8 cellular contexts compared by ENCODE assay signal in the genomic region with DNA sequence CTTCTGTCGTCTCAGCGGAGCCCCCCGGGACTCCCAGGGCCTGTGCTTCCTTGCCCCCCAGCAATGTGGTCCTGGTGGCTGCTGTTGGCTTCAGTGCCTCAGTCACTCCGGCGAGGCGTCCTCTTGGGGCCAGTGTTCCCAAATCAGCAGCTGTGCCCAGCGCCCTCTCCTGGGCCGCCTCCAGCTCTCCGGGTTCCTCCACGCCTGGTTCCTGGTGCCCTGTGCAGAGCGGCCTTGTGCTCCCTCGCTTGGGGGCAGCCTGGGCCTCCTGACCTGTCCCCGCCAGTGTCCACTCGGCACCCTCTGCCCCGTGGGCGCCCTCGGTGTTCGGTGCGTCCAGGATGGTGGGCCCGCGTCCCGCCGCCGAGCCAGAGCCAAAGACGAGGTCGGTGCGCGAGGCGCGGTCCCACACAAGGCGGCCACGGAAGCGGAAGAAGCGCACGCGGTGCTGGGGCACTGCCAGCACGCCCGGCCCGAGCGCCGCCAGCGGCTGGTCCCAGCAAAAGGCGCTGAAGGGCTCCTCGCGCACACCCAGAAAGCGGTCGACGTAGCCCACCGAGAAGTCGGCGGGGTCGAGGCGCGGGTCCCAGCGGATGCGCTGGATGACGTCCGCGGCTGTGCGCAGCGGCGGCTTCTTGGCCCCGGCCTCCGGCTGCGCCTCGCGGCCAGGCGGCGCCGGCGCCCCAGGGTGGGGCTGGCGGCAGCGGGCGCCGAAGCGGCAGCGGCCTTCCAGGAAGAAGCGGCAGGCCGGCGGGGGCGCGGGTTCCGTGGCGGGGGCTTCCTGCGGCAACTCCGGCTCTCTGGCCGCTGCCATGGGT. TPM values are rescaled to one million over a fixed set of nuclear protein-coding genes. Genes with fewer than 3 reads are reported as not detected.
DNase-seq lines count a peak whose midpoint lies in the region; FAIRE-seq and TF ChIP-seq lines count a peak whose summit lies in the region.

No MANE protein-coding gene starts in this region.

- peak overlapping the region; percentile 88 for H3K4me3 ChIP-seq in GM12865 (ENCODE audit: low read depth, low read length)
- peak overlapping the region; percentile 70 to 80 for H3K4me3 ChIP-seq in mesenchymal stem cell (ENCODE audit: insufficient read depth in 1 of 2, low read depth in 1 of 2, low read length in 2 of 2)

- H4K91ac ChIP-seq in mesenchymal stem cell (ENCODE audit: low read length): peak overlapping the region; percentile 100

- peak overlapping the region; percentile 71 for H3K4me3 Mint-ChIP-seq in HFFc6
- H3K4me3 Mint-ChIP-seq in activated CD4-positive, alpha-beta memory T cell treated with anti-CD3 and anti-CD28 coated beads for 36 hours: peak overlapping the region; percentile 72

- peak overlapping the region; percentile 93 for H2BK15ac ChIP-seq in mesenchymal stem cell (ENCODE audit: low read depth, poor library complexity, severe bottlenecking)

- peak overlapping the region; percentile 87 for H3K9ac ChIP-seq in mesenchymal stem cell (ENCODE audit: low read length)

- H2AK5ac ChIP-seq in mesenchymal stem cell (ENCODE audit: low read length, severe bottlenecking): peak overlapping the region; percentile 74

- peak overlapping the region; percentile 69 for H3K4me2 ChIP-seq in mesenchymal stem cell (ENCODE audit: low read length, poor library complexity, severe bottlenecking)

- intact Hi-C loops in activated CD4-positive, alpha-beta memory T cell treated with anti-CD3 and anti-CD28 coated beads for 36 hours (cut with micrococcal nuclease): loop anchor here (1.0 to 5.0 kb wide), 2 partner anchors 14 to 256 kb away; a partner anchor contains a TSS

- peak overlapping the region; percentile 8 to 100 for H3K14ac ChIP-seq in mesenchymal stem cell (ENCODE audit: low read length in 2 of 2)

- H3K27ac ChIP-seq in mesenchymal stem cell (ENCODE audit: low read length, poor library complexity, severe bottlenecking): peak overlapping the region; percentile 54

- peak overlapping the region; percentile 46 for H2AFZ ChIP-seq in mesenchymal stem cell (ENCODE audit: low read depth, low read length)

- H2BK12ac ChIP-seq in mesenchymal stem cell (ENCODE audit: low read length in 2 of 2): peak overlapping the region; percentile 72 to 79

- H4K8ac ChIP-seq in mesenchymal stem cell (ENCODE audit: low read length): peak overlapping the region; percentile 98

- peaks cover 29% of the 10 kb centered on the region for H3K27me3 Mint-ChIP-seq in HFFc6 (ENCODE audit: insufficient read depth)
- H3K27me3 Mint-ChIP-seq in activated CD4-positive, alpha-beta memory T cell treated with anti-CD3 and anti-CD28 coated beads for 36 hours: no peaks in the 10 kb centered on the region

- peak overlapping the region in 1 of 2 experiments; percentile 100 for H3K23ac ChIP-seq in mesenchymal stem cell (ENCODE audit: low read length in 2 of 2)

- H3K36me3 Mint-ChIP-seq in HFFc6 (ENCODE audit: low read depth): peaks cover 33% of the 10 kb centered on the region
- H3K36me3 Mint-ChIP-seq in activated CD4-positive, alpha-beta memory T cell treated with anti-CD3 and anti-CD28 coated beads for 36 hours: peaks cover 24% of the 10 kb centered on the region

- no peaks in the 10 kb centered on the region for H3K27me3 ChIP-seq in mesenchymal stem cell (ENCODE audit: control insufficient read depth in 1 of 2, insufficient read depth in 1 of 2, low read length in 2 of 2)

- peaks cover 9% of the 10 kb centered on the region for H3K9me3 Mint-ChIP-seq in HFFc6
- no peaks in the 10 kb centered on the region for H3K9me3 Mint-ChIP-seq in activated CD4-positive, alpha-beta memory T cell treated with anti-CD3 and anti-CD28 coated beads for 36 hours

- peak overlapping the region; percentile 71 for H2BK5ac ChIP-seq in mesenchymal stem cell (ENCODE audit: low read depth, low read length, poor library complexity, severe bottlenecking)

- peaks cover 43 to 57% of the 10 kb centered on the region in 2 experiments for H3K36me3 ChIP-seq in mesenchymal stem cell (ENCODE audit: control insufficient read depth in 1 of 2, insufficient read depth in 2 of 2, low read depth in 1 of 2, low read length in 2 of 2)

- H3K18ac ChIP-seq in mesenchymal stem cell (ENCODE audit: low read depth in 1 of 2, low read length in 2 of 2): peak overlapping the region; percentile 99 to 100

- H3K27ac Mint-ChIP-seq in HFFc6: peak overlapping the region; percentile 96
- peak overlapping the region; percentile 92 for H3K27ac Mint-ChIP-seq in activated CD4-positive, alpha-beta memory T cell treated with anti-CD3 and anti-CD28 coated beads for 36 hours

- CTCF ChIA-PET in activated CD4-positive, alpha-beta memory T cell treated with anti-CD3 and anti-CD28 coated beads for 36 hours (lab: Charles Lee): interaction anchor here (2.6 kb wide), 1 partner anchor 12 kb away, joined by 9 read pairs; no protein-coding TSS in a partner anchor

- H3K4me1 ChIP-seq in mesenchymal stem cell (ENCODE audit: control insufficient read depth, insufficient read depth, low read depth, low read length): peaks cover 53% of the 10 kb centered on the region

- no peaks in the 10 kb centered on the region for H3K9me3 ChIP-seq in mesenchymal stem cell (ENCODE audit: control insufficient read depth, low read length)

- TF ChIP-seq POLR2A in H54 (IDR thresholded peaks at IDR 0.05; ENCODE audit: low read depth, low read length): no peak

- DNase-seq in GM12865 (ENCODE audit: low read depth) (peak; percentile 82), HFFc6 (peak; percentile 25), NCI-H2171 (lab: John Stamatoyannopoulos, UW) (peak; percentile 35), mesenchymal stem cell (peak; percentile 74), H54 (ENCODE audit: insufficient read length, low spot score) (no peak)
- DNase-seq in activated CD4-positive, alpha-beta memory T cell treated with anti-CD3 and anti-CD28 coated beads for 36 hours: peak; percentile 76
- DNase-seq in effector CD8-positive, alpha-beta T cell (lab: John Stamatoyannopoulos, UW): peak; percentile 37
- peak; percentile 35 to 47 for DNase-seq in stimulated activated CD8-positive, alpha-beta memory T cell treated with anti-CD3 and anti-CD28 coated beads, Interleukin-2, amount 100 ng/mL, for 1 hour (ENCODE audit: low read depth in 2 of 2)

- no peak for FAIRE-seq in H54 (lab: Jason Lieb, UNC)

- TF ChIP-seq CTCF in GM12865 (IDR thresholded peaks at IDR 0.05; ENCODE audit: insufficient read depth, low read depth, low read length, missing control alignments) (peak; percentile 14), HFFc6 (IDR thresholded peaks at IDR 0.05) (peak; percentile 64)

- peaks cover 7% of the 10 kb centered on the region for H3K79me1 ChIP-seq in mesenchymal stem cell (replicated peaks; ENCODE audit: low read length, poor library complexity, severe bottlenecking)

- peak overlapping the region; percentile 93 for H2BK120ac ChIP-seq in mesenchymal stem cell (ENCODE audit: low read depth, low read length)

- peaks cover 34% of the 10 kb centered on the region for H3K4me1 Mint-ChIP-seq in HFFc6 (ENCODE audit: low read depth)
- peaks cover 33% of the 10 kb centered on the region for H3K4me1 Mint-ChIP-seq in activated CD4-positive, alpha-beta memory T cell treated with anti-CD3 and anti-CD28 coated beads for 36 hours (ENCODE audit: low read depth)

- POLR2A ChIA-PET in activated CD4-positive, alpha-beta memory T cell treated with anti-CD3 and anti-CD28 coated beads for 36 hours (lab: Charles Lee): interaction anchor here (0.9 to 1.4 kb wide), 5 partner anchors 8 to 326 kb away, joined by 4 to 31 read pairs (median 6); a partner anchor contains a TSS

- H3K4ac ChIP-seq in mesenchymal stem cell (ENCODE audit: low read depth in 1 of 2, low read length in 2 of 2): peak overlapping the region; percentile 99

- WGBS in mesenchymal stem cell: 7% methylated on average over 55 of the region's 87 CpGs

RNA-seq across cellular contexts. Expression of a gene that starts 0.7 kb away (rescaled TPM):
- total RNA-seq in HFFc6 (2021; fragmentation: NEBNext Ultra II Directional; extraction: Animal tissue kit (Norgen Biotek cat#: 25700)): 1 to 10 TPM; 3.0 to 4.0 (median 3.6) TPM
- 1 to 10 TPM; 5.3 to 5.6 TPM for total RNA-seq in activated CD4-positive, alpha-beta memory T cell treated with anti-CD3 and anti-CD28 coated beads for 36 hours
- 2.7 TPM for polyA plus RNA-seq in mesenchymal stem cell (2013, experiment 1 of 2)
- polyA plus RNA-seq in mesenchymal stem cell (2013, experiment 2 of 2): 2.4 TPM

RNA-seq across cellular contexts. Expression of a gene that starts 10.2 kb away (rescaled TPM):
- total RNA-seq in HFFc6 (2021; fragmentation: NEBNext Ultra II Directional; extraction: Animal tissue kit (Norgen Biotek cat#: 25700)): 10 to 100 TPM; 45.9 to 70.5 (median 56.9) TPM
- total RNA-seq in activated CD4-positive, alpha-beta memory T cell treated with anti-CD3 and anti-CD28 coated beads for 36 hours: not detected
- polyA plus RNA-seq in mesenchymal stem cell (2013, experiment 1 of 2): 85.0 TPM
- polyA plus RNA-seq in mesenchymal stem cell (2013, experiment 2 of 2): 94.3 TPM

RNA-seq across cellular contexts. Expression of a gene that starts 13.9 kb away (rescaled TPM):
- total RNA-seq in HFFc6 (2021; fragmentation: NEBNext Ultra II Directional; extraction: Animal tissue kit (Norgen Biotek cat#: 25700)): 10 to 100 TPM; 70.7 to 76.5 (median 74.0) TPM
- total RNA-seq in activated CD4-positive, alpha-beta memory T cell treated with anti-CD3 and anti-CD28 coated beads for 36 hours: 100 to 1,000 TPM; 163 to 176 TPM
- polyA plus RNA-seq in mesenchymal stem cell (2013, experiment 1 of 2): 130 TPM
- 111 TPM for polyA plus RNA-seq in mesenchymal stem cell (2013, experiment 2 of 2)

RNA-seq across cellular contexts. Expression of a gene that starts 39.7 kb away (rescaled TPM):
- not detected for total RNA-seq in HFFc6 (2021; fragmentation: NEBNext Ultra II Directional; extraction: Animal tissue kit (Norgen Biotek cat#: 25700))
- not detected for total RNA-seq in activated CD4-positive, alpha-beta memory T cell treated with anti-CD3 and anti-CD28 coated beads for 36 hours
- not detected for polyA plus RNA-seq in mesenchymal stem cell (2013, experiment 1 of 2)
- not detected for polyA plus RNA-seq in mesenchymal stem cell (2013, experiment 2 of 2)

RNA-seq across cellular contexts. Expression of a gene that starts 47.7 kb away (rescaled TPM):
- total RNA-seq in HFFc6 (2021; fragmentation: NEBNext Ultra II Directional; extraction: Animal tissue kit (Norgen Biotek cat#: 25700)): under 1 TPM in 1 of 6 experiments, not detected in 5; 0.45 TPM
- total RNA-seq in activated CD4-positive, alpha-beta memory T cell treated with anti-CD3 and anti-CD28 coated beads for 36 hours: not detected
- 0.04 TPM for polyA plus RNA-seq in mesenchymal stem cell (2013, experiment 1 of 2)
- polyA plus RNA-seq in mesenchymal stem cell (2013, experiment 2 of 2): not detected

Comparison
In these comparisons a context has a peak if more than half of its experiments do, and no peak if none do; other contexts are left out.
1. RNA of a gene that starts 10.2 kb away (total RNA-seq): 45.9 to 70.5 TPM in HFFc6; not detected in activated CD4-positive, alpha-beta memory T cell treated with anti-CD3 and anti-CD28 coated beads for 36 hours; every median in the first group is over 10 times any median in the second.